8 cellular contexts compared by ENCODE assay signal in genomic region chr16:85717393-85718152, GRCh38. TPM values are rescaled to one million over a fixed set of nuclear protein-coding genes. Genes with fewer than 3 reads are reported as not detected.
DNase-seq lines count a peak whose midpoint lies in the region; ATAC-seq lines count a peak whose summit lies in the region.

No MANE protein-coding gene starts in this region.

- peak overlapping the region; percentile 11 for H3K27ac Mint-ChIP-seq in memory B cell

- H3K36me3 Mint-ChIP-seq in memory B cell: peaks cover 2% of the 10 kb centered on the region

- DNase-seq in AG08396 (ENCODE audit: low spot score): peak; percentile 84
- peak; percentile 61 for DNase-seq in H4 (ENCODE audit: low spot score)
- DNase-seq in NCI-H748 (lab: John Stamatoyannopoulos, UW; ENCODE audit: unreplicated experiment): peak; percentile 78
- DNase-seq in activated CD4-positive, alpha-beta T cell treated with anti-CD3 and anti-CD28 coated beads, Interleukin-2, amount 50 U/mL, for 48 hours: peak; percentile 55 to 69
- DNase-seq in effector CD4-positive, alpha-beta T cell: peak; percentile 51
- DNase-seq in memory B cell (ENCODE audit: low spot score in 2 of 2): peak; percentile 64 to 65
- peak; percentile 17 to 41 for DNase-seq in stimulated activated CD8-positive, alpha-beta memory T cell treated with anti-CD3 and anti-CD28 coated beads, Interleukin-15, amount 100 ng/mL, for 48 hours (ENCODE audit: low read depth in 2 of 2)

- ATAC-seq in memory B cell (ENCODE audit: low read depth) (peak; percentile 55), HG02938 (IDR thresholded peaks at IDR 0.05; ENCODE audit: unreplicated experiment) (no peak)

- H3K4me3 Mint-ChIP-seq in memory B cell: no peak overlapping the region

- no peaks in the 10 kb centered on the region for H3K9me3 Mint-ChIP-seq in memory B cell

- peaks cover 15% of the 10 kb centered on the region for H3K4me1 Mint-ChIP-seq in memory B cell

- H3K27me3 Mint-ChIP-seq in memory B cell: no peaks in the 10 kb centered on the region

RNA-seq across cellular contexts. Expression of gene GINS2, which starts 28.8 kb away (rescaled TPM):
- total RNA-seq in H4 (2014; rRNA removed; shearing (Covaris generic)): 50.8 and 58.9 TPM in 2 replicates

RNA-seq across cellular contexts. Expression of gene C16orf74, which starts 33.3 kb away (rescaled TPM):
- total RNA-seq in H4 (2014; rRNA removed; shearing (Covaris generic)): 4.7 and 5.8 TPM in 2 replicates

Comparison
In these comparisons a context has a peak if more than half of its experiments do, and no peak if none do; other contexts are left out.
1. DNase-seq: peak in every context shown above with its lines; median percentile 84 in AG08396; 78 in NCI-H748; 64 in memory B cell; 62 in activated CD4-positive, alpha-beta T cell treated with anti-CD3 and anti-CD28 coated beads, Interleukin-2, amount 50 U/mL, for 48 hours; 61 in H4; 51 in effector CD4-positive, alpha-beta T cell; 29 in stimulated activated CD8-positive, alpha-beta memory T cell treated with anti-CD3 and anti-CD28 coated beads, Interleukin-15, amount 100 ng/mL, for 48 hours.